ENCODE assay signal across 1 cellular context in the genomic region with DNA sequence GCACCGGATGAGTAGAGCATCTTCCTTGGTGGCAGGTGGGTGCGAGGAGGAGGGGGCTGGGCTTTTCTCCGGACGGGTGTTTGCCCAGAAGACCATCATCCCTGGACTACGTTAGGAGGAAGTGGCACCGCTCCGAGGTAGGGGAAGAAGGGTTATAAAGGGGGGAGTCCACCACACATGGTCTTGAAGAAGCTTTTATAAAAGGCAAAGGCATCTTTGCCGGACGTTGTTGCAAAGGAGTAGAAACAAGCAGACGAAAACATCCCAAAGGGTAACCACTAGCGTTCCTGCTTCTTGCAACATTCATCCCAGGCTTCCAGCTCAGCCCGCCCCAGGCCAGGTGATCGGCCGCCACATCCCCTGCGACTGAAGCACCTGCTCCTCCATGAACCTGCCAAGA. TPM values are rescaled to one million over a fixed set of nuclear protein-coding genes. Genes with fewer than 3 reads are reported as not detected.
"Had no signal": no experiment of that assay in that cellular context is flagged by ENCODE, and none has a peak within 500 bp of the region (broad histone marks: within the 10 kb centered on the region; RNA-seq: fewer than 3 reads in every experiment).

A gene (plus strand): TSS at position 301 of the 400 bp plus-strand sequence. CDS start 85 bp downstream, at position 386.

RNA-seq across cellular contexts. Expression of the gene that starts here (rescaled TPM):
- total RNA-seq: G401 had no signal
